In genomic region chr10:104304346-104304745, GRCh38 we compare ENCODE assay signal across 26 cellular contexts. TPM values are rescaled to one million over a fixed set of nuclear protein-coding genes. Genes with fewer than 3 reads are reported as not detected.
A peak's percentile ranks its signal among the peaks of the same experiment; 100 is the strongest.
DNase-seq lines count a peak whose midpoint lies in the region; ATAC-seq and TF ChIP-seq lines count a peak whose summit lies in the region.
"Had no signal": no experiment of that assay in that cellular context is flagged by ENCODE, and none has a peak within 500 bp of the region (broad histone marks: within the 10 kb centered on the region; RNA-seq: fewer than 3 reads in every experiment).

No MANE protein-coding gene starts in this region.

- no peak overlapping the region for H3K18ac ChIP-seq in IMR-90 (ENCODE audit: low read depth, low read length)

- CTCF ChIA-PET in CD4-positive, alpha-beta T cell (lab: Charles Lee), result interaction anchor here (1.8 to 6.0 kb wide), 5 partner anchors 9 to 47 kb away, joined by 11 to 107 read pairs (median 37); partner anchors contain the start of genes CFAP58 and ITPRIP
- CTCF ChIA-PET in IMR-90 (lab: Yijun Ruan, JAX), result no interaction called here

- WGBS in IMR-90 (ENCODE audit: extremely low coverage in 2 of 2, insufficient read length in 1 of 2), 2 experiments, result no CpG with 5 or more reads among the region's 4 CpGs

- H3K27ac Mint-ChIP-seq in CD4-positive, alpha-beta T cell, result peak overlapping the region; percentile 35
- H3K27ac Mint-ChIP-seq: stimulated activated effector memory CD8-positive, alpha-beta T cell treated with anti-CD3 and anti-CD28 coated beads, Interleukin-12 subunit alpha, Interleukin-12 subunit beta, amount 100 ng/mL, for 72 hours had no signal

- no peak overlapping the region for H4K5ac ChIP-seq in IMR-90 (ENCODE audit: low read depth, low read length)

- TF ChIP-seq RAD21 in IMR-90 (IDR thresholded peaks at IDR 0.05; ENCODE audit: low read length), result no peak

- no peak for TF ChIP-seq CTCF in CD4-positive, alpha-beta T cell (IDR thresholded peaks at IDR 0.05)
- TF ChIP-seq CTCF in IMR-90 (conservative IDR thresholded peaks at IDR 0.05; ENCODE audit: low read depth, low read length) (no peak), neutrophil (IDR thresholded peaks at IDR 0.05) (no peak), upper lobe of right lung (IDR thresholded peaks at IDR 0.05) (no peak)

- H4K91ac ChIP-seq in IMR-90 (ENCODE audit: insufficient read depth, low read depth, low read length), result no peak overlapping the region

- dilution Hi-C loops in IMR-90 (cut with HindIII; ENCODE audit: low sequenced_read_pairs, unreplicated experiment), result no loop called here

- H3K14ac ChIP-seq in IMR-90 (replicated peaks; ENCODE audit: low read depth, low read length), result no peak overlapping the region

- DNase-seq in CD4-positive, alpha-beta T cell, result no peak
- DNase-seq in IMR-90 (no peak), epithelial cell of prostate (ENCODE audit: low read depth, low spot score) (no peak), upper lobe of right lung (no peak), middle frontal gyrus (ENCODE audit: extremely low spot score, low spot score) (no peak), RKO (ENCODE audit: low spot score) (no peak)
- DNase-seq: activated gamma-delta T cell; effector CD8-positive, alpha-beta T cell; erythroblast; foreskin keratinocyte; GM23248; HFFc6; Karpas-422; NCI-H1436 treated with DMSO at 0.1 percent for 48 hours; NCI-H774; nephron progenitor cell; ovary; stimulated activated CD4-positive, alpha-beta T cell treated with anti-CD3 and anti-CD28 coated beads, Interleukin-12 subunit alpha, Interleukin-12 subunit beta, amount 100 ng/mL, for 4 hours; stimulated activated CD4-positive, alpha-beta T cell treated with anti-CD3 and anti-CD28 coated beads, Interleukin-4, amount 100 ng/mL, for 24 hours; uterus had no signal

- TF ChIP-seq POLR2A in IMR-90 (IDR thresholded peaks at IDR 0.05; ENCODE audit: low read depth, low read length), result no peak

- H3K9me3 Mint-ChIP-seq in CD4-positive, alpha-beta T cell, result no peaks in the 10 kb centered on the region
- H3K9me3 Mint-ChIP-seq: CD4-positive, alpha-beta memory T cell; stimulated activated effector memory CD8-positive, alpha-beta T cell treated with anti-CD3 and anti-CD28 coated beads, Interleukin-12 subunit alpha, Interleukin-12 subunit beta, amount 100 ng/mL, for 72 hours had no signal

- peaks cover 25% of the 10 kb centered on the region; the same call in 1 of the 2 replicates for H3K9me1 ChIP-seq in IMR-90 (ENCODE audit: insufficient read depth, low read length)

- peaks cover 18% of the 10 kb centered on the region for H3K4me1 ChIP-seq in IMR-90 (ENCODE audit: control insufficient read depth, insufficient read depth, low read length)
- peaks cover 43 to 66% of the 10 kb centered on the region in 2 experiments for H3K4me1 ChIP-seq in neutrophil (ENCODE audit: control insufficient read depth in 1 of 2, insufficient read depth in 1 of 2, low read depth in 1 of 2, low read length in 1 of 2)
- H3K4me1 ChIP-seq in upper lobe of right lung, result peaks cover 25% of the 10 kb centered on the region

- no peaks in the 10 kb centered on the region for H3K27me3 ChIP-seq in CD4-positive, alpha-beta T cell (ENCODE audit: control insufficient read depth, insufficient read depth, low read length)
- H3K27me3 ChIP-seq in IMR-90 (ENCODE audit: control insufficient read depth, insufficient read depth, low read length), result no peaks in the 10 kb centered on the region
- no peaks in the 10 kb centered on the region for H3K27me3 ChIP-seq in neutrophil
- no peaks in the 10 kb centered on the region for H3K27me3 ChIP-seq in upper lobe of right lung
- H3K27me3 ChIP-seq: foreskin keratinocyte, ovary, uterus had no signal

- no peak overlapping the region for H2AK9ac ChIP-seq in IMR-90 (replicated peaks; ENCODE audit: low read depth, low read length, poor library complexity)

- no peak overlapping the region for H2BK15ac ChIP-seq in IMR-90 (ENCODE audit: low read depth, low read length)

- no peaks in the 10 kb centered on the region for H3K27me3 Mint-ChIP-seq in CD4-positive, alpha-beta T cell

- H3K56ac ChIP-seq in IMR-90 (ENCODE audit: extremely low read depth, insufficient read depth, low read length), result no peak overlapping the region

- no peak overlapping the region for H2BK5ac ChIP-seq in IMR-90 (ENCODE audit: low read depth, low read length, poor library complexity, severe bottlenecking)

- peaks cover 79% of the 10 kb centered on the region for H3K4me1 Mint-ChIP-seq in CD4-positive, alpha-beta T cell (ENCODE audit: low read depth)

- intact Hi-C loops in CD4-positive, alpha-beta T cell (cut with DNase I, micrococcal nuclease), result no loop called here
- intact Hi-C loops in IMR-90 (cut with micrococcal nuclease) (no loop called here), upper lobe of right lung (cut with DNase I) (no loop called here)

- H2AK5ac ChIP-seq in IMR-90 (ENCODE audit: low read depth, low read length), result peak overlapping the region; percentile 10; the same call in 1 of the 2 replicates

- in situ Hi-C loops in IMR-90 (cut with MboI; ENCODE audit: low sequenced_read_pairs), result no loop called here

- H3K36me3 Mint-ChIP-seq in CD4-positive, alpha-beta T cell (ENCODE audit: low read depth), result peaks cover 13% of the 10 kb centered on the region

- H3K4me2 ChIP-seq in IMR-90 (ENCODE audit: low read depth, low read length), result no peak overlapping the region

- no peak overlapping the region for H3K4me3 Mint-ChIP-seq in CD4-positive, alpha-beta T cell
- H3K4me3 Mint-ChIP-seq: HFFc6; nephron progenitor cell; stimulated activated effector memory CD8-positive, alpha-beta T cell treated with anti-CD3 and anti-CD28 coated beads, Interleukin-12 subunit alpha, Interleukin-12 subunit beta, amount 100 ng/mL, for 72 hours had no signal

- H3K4me3 ChIP-seq in IMR-90 (ENCODE audit: insufficient read depth, low read depth, low read length) (no peak overlapping the region), neutrophil (ENCODE audit: low read depth in 1 of 2, low read length in 1 of 2) (no peak overlapping the region), upper lobe of right lung (no peak overlapping the region)
- H3K4me3 ChIP-seq: GM23248, ovary, SK-N-MC, uterus had no signal

- POLR2A ChIA-PET in CD4-positive, alpha-beta T cell (lab: Charles Lee), result interaction anchor here (1.1 to 5.6 kb wide), 2 partner anchors 34 to 48 kb away, joined by 3 to 58 read pairs; partner anchors contain the start of genes CFAP58 and ITPRIP
- POLR2A ChIA-PET in IMR-90 (lab: Charles Lee; ENCODE audit: unreplicated experiment), result no interaction called here

- H4K20me1 ChIP-seq in IMR-90 (ENCODE audit: insufficient read depth, low read length), result peaks cover 9% of the 10 kb centered on the region

- H2BK120ac ChIP-seq in IMR-90 (ENCODE audit: low read depth, low read length), result no peak overlapping the region

- H3K27ac ChIP-seq in CD4-positive, alpha-beta T cell (ENCODE audit: low read depth, low read length), result no peak overlapping the region
- H3K27ac ChIP-seq in IMR-90 (ENCODE audit: insufficient read depth, low read length) (no peak overlapping the region), epithelial cell of prostate (peak overlapping the region; percentile 12), neutrophil (peak overlapping the region; percentile 72), upper lobe of right lung (no peak overlapping the region)
- H3K27ac ChIP-seq: foreskin keratinocyte, GM23248, RWPE1, SK-N-MC had no signal

- H2BK20ac ChIP-seq in IMR-90 (ENCODE audit: low read depth, low read length), result no peak overlapping the region

- H3K36me3 ChIP-seq in IMR-90 (ENCODE audit: control insufficient read depth, insufficient read depth, low read length), result peaks cover 2% of the 10 kb centered on the region; the same call in 1 of the 2 replicates
- H3K36me3 ChIP-seq in neutrophil, result peaks cover 31% of the 10 kb centered on the region
- H3K36me3 ChIP-seq in upper lobe of right lung, result peaks cover 6% of the 10 kb centered on the region
- H3K36me3 ChIP-seq: ovary, uterus had no signal

- no peak overlapping the region for H2AFZ ChIP-seq in IMR-90 (replicated peaks; ENCODE audit: low read length, poor library complexity)
- H2AFZ ChIP-seq: GM23248 had no signal

- H3K23ac ChIP-seq in IMR-90 (ENCODE audit: low read depth, low read length), result no peak overlapping the region

- peaks cover 3 to 43% of the 10 kb centered on the region in 2 experiments; a peak in 3 of 4 replicates for H3K79me1 ChIP-seq in IMR-90 (ENCODE audit: low read depth in 1 of 2, low read length in 2 of 2)

- H3K9me3 ChIP-seq in CD4-positive, alpha-beta T cell (ENCODE audit: control insufficient read depth, low read length), result no peaks in the 10 kb centered on the region
- no peaks in the 10 kb centered on the region for H3K9me3 ChIP-seq in IMR-90 (ENCODE audit: control insufficient read depth, insufficient read depth, low read length)
- H3K9me3 ChIP-seq in neutrophil, result no peaks in the 10 kb centered on the region
- H3K9me3 ChIP-seq in upper lobe of right lung, result no peaks in the 10 kb centered on the region
- H3K9me3 ChIP-seq: ovary, uterus had no signal

- BruUV-seq in IMR-90 (replicated peaks; lab: Mats Ljungman, UMichigan), result no TSS peak

- no peak overlapping the region for H4K8ac ChIP-seq in IMR-90 (ENCODE audit: low read depth in 2 of 2, low read length in 2 of 2)

- no peak for ATAC-seq in CD4-positive, alpha-beta T cell (ENCODE audit: poor library complexity)
- no peak for ATAC-seq in IMR-90 (ENCODE audit: low read depth)
- no peak for ATAC-seq in upper lobe of right lung
- ATAC-seq: foreskin keratinocyte, sciatic nerve had no signal

- H3K4ac ChIP-seq in IMR-90 (ENCODE audit: low read depth, low read length), result no peak overlapping the region

- H3K9ac ChIP-seq in IMR-90 (ENCODE audit: low read depth, low read length), result no peak overlapping the region
- H3K9ac ChIP-seq: GM23248 had no signal

RNA-seq across cellular contexts. Expression of gene ITPRIP, which starts 33.9 kb away (rescaled TPM):
- 100 to 1,000 TPM; 127 to 133 TPM for total RNA-seq in CD4-positive, alpha-beta T cell
- 7.2 and 7.5 TPM in 2 replicates for total RNA-seq in IMR-90 (2012; rRNA removed)
- 31.9 and 38.1 TPM in 2 replicates for polyA plus RNA-seq in IMR-90 (2012; rRNA removed)
- 24.7 and 46.9 TPM in 2 replicates for polyA plus RNA-seq in IMR-90 (2012; cell fraction: cytosol; rRNA removed)
- 64.8 and 65.2 TPM in 2 replicates for polyA plus RNA-seq in IMR-90 (2012; cell fraction: nucleus; rRNA removed; ENCODE audit: low replicate concordance)
- 34.4 TPM for total RNA-seq in upper lobe of right lung

RNA-seq across cellular contexts. Expression of gene GSTO2, which starts 35.4 kb away (rescaled TPM):
- 1 to 10 TPM in 1 of 2 experiments, under 1 TPM in 1; 0.77 to 1.2 TPM for total RNA-seq in CD4-positive, alpha-beta T cell
- total RNA-seq in IMR-90 (2012; rRNA removed), result 1.9 and 2.3 TPM in 2 replicates
- 1.1 and 1.4 TPM in 2 replicates for polyA plus RNA-seq in IMR-90 (2012; rRNA removed)
- polyA plus RNA-seq in IMR-90 (2012; cell fraction: cytosol; rRNA removed), result 1.0 and 3.0 TPM in 2 replicates
- 1.2 and 2.8 TPM in 2 replicates for polyA plus RNA-seq in IMR-90 (2012; cell fraction: nucleus; rRNA removed; ENCODE audit: low replicate concordance)
- total RNA-seq in upper lobe of right lung, result 9.1 TPM

RNA-seq across cellular contexts. Expression of gene CFAP58, which starts 49.3 kb away (rescaled TPM):
- not detected for total RNA-seq in CD4-positive, alpha-beta T cell
- 0.36 and 0.83 TPM in 2 replicates for total RNA-seq in IMR-90 (2012; rRNA removed)
- 0.57 and 0.72 TPM in 2 replicates for polyA plus RNA-seq in IMR-90 (2012; rRNA removed)
- polyA plus RNA-seq in IMR-90 (2012; cell fraction: cytosol; rRNA removed), result 0.03 and 0.09 TPM in 2 replicates
- polyA plus RNA-seq in IMR-90 (2012; cell fraction: nucleus; rRNA removed; ENCODE audit: low replicate concordance), result 0.14 and 1.3 TPM in 2 replicates
- total RNA-seq in upper lobe of right lung, result 0.14 TPM
- total RNA-seq: CD4-positive, alpha-beta memory T cell had no signal
- polyA plus RNA-seq: CD4-positive, alpha-beta memory T cell had no signal

RNA-seq across cellular contexts. Expression of gene GSTO1, which starts 49.7 kb away (rescaled TPM):
- total RNA-seq in CD4-positive, alpha-beta T cell, result 10 to 100 TPM; 23.9 to 26.1 TPM
- 258 and 330 TPM in 2 replicates for total RNA-seq in IMR-90 (2012; rRNA removed)
- polyA plus RNA-seq in IMR-90 (2012; rRNA removed), result 186 and 189 TPM in 2 replicates
- 142 and 178 TPM in 2 replicates for polyA plus RNA-seq in IMR-90 (2012; cell fraction: cytosol; rRNA removed)
- 39.1 and 96.8 TPM in 2 replicates for polyA plus RNA-seq in IMR-90 (2012; cell fraction: nucleus; rRNA removed; ENCODE audit: low replicate concordance)
- 110 TPM for total RNA-seq in upper lobe of right lung

Comparison
In these comparisons a context has a peak if more than half of its experiments do, and no peak if none do; other contexts are left out.
1. H3K27ac ChIP-seq: peak in epithelial cell of prostate (single experiment) and neutrophil (single experiment); none in CD4-positive, alpha-beta T cell (single experiment), IMR-90 (single experiment) and upper lobe of right lung (single experiment).